ENCODE assay signal across 9 cellular contexts in the genomic region with DNA sequence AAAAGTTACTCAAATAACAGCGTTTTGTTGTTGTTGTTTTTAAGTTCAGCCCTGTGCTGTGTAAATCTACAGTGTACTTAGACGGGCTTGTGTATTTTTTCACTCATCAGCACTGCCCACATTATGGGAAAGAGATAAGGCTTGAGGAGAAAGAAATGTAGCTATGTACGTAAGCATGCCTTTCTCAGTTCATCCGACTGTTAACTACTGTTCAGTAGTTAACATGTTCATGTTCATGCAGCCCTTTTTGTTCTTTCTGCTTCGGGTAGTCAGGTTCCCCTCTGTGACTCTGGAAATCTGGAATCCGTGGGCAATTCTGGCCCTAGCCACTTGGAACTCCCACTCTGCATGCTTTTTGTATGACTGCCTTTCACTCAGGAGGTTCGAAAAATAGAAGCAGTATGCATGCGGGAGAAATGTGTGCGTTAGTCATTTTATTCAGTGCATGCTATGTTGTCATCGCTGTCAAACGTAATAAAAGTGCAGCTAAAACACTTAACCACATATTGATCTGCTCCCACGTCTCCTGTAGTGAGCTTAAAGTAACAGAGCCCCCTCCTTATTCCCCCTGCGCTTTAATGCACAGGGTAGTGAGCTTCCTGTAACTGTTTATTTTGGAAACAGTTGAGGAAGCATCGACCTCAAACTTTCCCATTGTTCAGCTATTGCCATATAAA.
DNase-seq lines count a peak whose midpoint lies in the region; ATAC-seq, FAIRE-seq and TF ChIP-seq lines count a peak whose summit lies in the region.
"Had no signal": no experiment of that assay in that cellular context is flagged by ENCODE, and none has a peak within 500 bp of the region (broad histone marks: within the 10 kb centered on the region; RNA-seq: fewer than 3 reads in every experiment).

No MANE protein-coding gene starts in this region.

- no peak overlapping the region for H3K4me3 Mint-ChIP-seq in astrocyte (ENCODE audit: unreplicated experiment)

- no peaks in the 10 kb centered on the region for H3K36me3 ChIP-seq in astrocyte (ENCODE audit: insufficient read depth, low read length)

- H2AFZ ChIP-seq in astrocyte (ENCODE audit: low read depth, low read length) = peak overlapping the region; percentile 55

- peak overlapping the region; percentile 80 for H3K4me2 ChIP-seq in astrocyte (ENCODE audit: low read length)

- H3K4me1 ChIP-seq in astrocyte (ENCODE audit: insufficient read depth, low read length) (peaks cover 19% of the 10 kb centered on the region), right cardiac atrium (ENCODE audit: control insufficient read depth, insufficient read depth, low read length) (no peaks in the 10 kb centered on the region)

- H4K20me1 ChIP-seq in astrocyte (ENCODE audit: insufficient read depth, low read length) = no peaks in the 10 kb centered on the region

- H3K36me3 Mint-ChIP-seq in astrocyte (ENCODE audit: low read depth, unreplicated experiment) = no peaks in the 10 kb centered on the region

- whole genome bisulfite sequencing in right cardiac atrium = 11% methylated on average over 14 of the region's 14 CpGs

- peak; percentile 55 to 70 for ATAC-seq in right cardiac atrium
- ATAC-seq: activated CD4-positive, CD25-positive, alpha-beta regulatory T cell treated with anti-CD3 and anti-CD28 coated beads, Interleukin-2, amount 50 U/mL, for 24 hours had no signal

- no peaks in the 10 kb centered on the region for H3K9me3 Mint-ChIP-seq in astrocyte (ENCODE audit: unreplicated experiment)

- no peaks in the 10 kb centered on the region for H3K79me2 ChIP-seq in astrocyte (ENCODE audit: insufficient read depth, low read length)

- peak overlapping the region; percentile 31 for H3K4me3 ChIP-seq in astrocyte (ENCODE audit: insufficient read depth, low read depth, low read length)
- peak overlapping the region; percentile 23 for H3K4me3 ChIP-seq in right cardiac atrium (ENCODE audit: low read length)

- intact Hi-C loops in right cardiac atrium (cut with DNase I) = loop anchor here in 1 of 4 donors (10.0 kb wide), 1 partner anchor 277 kb away; no protein-coding TSS in a partner anchor

- H3K27me3 Mint-ChIP-seq in astrocyte (ENCODE audit: low read depth, unreplicated experiment) = peaks cover 10% of the 10 kb centered on the region

- H3K27ac ChIP-seq in astrocyte (ENCODE audit: low read depth, low read length) (peak overlapping the region; percentile 87), right cardiac atrium (ENCODE audit: low read length) (peak overlapping the region; percentile 20)

- peaks cover 16% of the 10 kb centered on the region for H3K4me1 Mint-ChIP-seq in astrocyte (ENCODE audit: low read depth, unreplicated experiment)

- peak; percentile 14 for TF ChIP-seq CTCF in astrocyte (IDR thresholded peaks at IDR 0.05; ENCODE audit: insufficient read depth, low read depth, low read length)

- H3K27me3 ChIP-seq in astrocyte (ENCODE audit: insufficient read depth, low read length) = peaks cover 3% of the 10 kb centered on the region
- no peaks in the 10 kb centered on the region for H3K27me3 ChIP-seq in right cardiac atrium (ENCODE audit: control insufficient read depth, insufficient read depth)

- DNase-seq in HCEC 1CT (peak; percentile 91), astrocyte (ENCODE audit: low read depth) (peak; percentile 97), right cardiac atrium (no peak), smooth muscle cell of the brain vasculature (ENCODE audit: low read depth, low spot score) (peak; percentile 85), T-helper 1 cell (no peak), cerebellum (ENCODE audit: low spot score) (no peak), D341Med (ENCODE audit: low spot score) (no peak)
- DNase-seq in effector CD4-positive, alpha-beta T cell = no peak

- peak overlapping the region; percentile 89 for H3K27ac Mint-ChIP-seq in astrocyte (ENCODE audit: unreplicated experiment)

- peak overlapping the region; percentile 77 for H3K9ac ChIP-seq in astrocyte (ENCODE audit: low read length)

- no peaks in the 10 kb centered on the region for H3K9me3 ChIP-seq in astrocyte (ENCODE audit: insufficient read depth, low read depth, low read length)
- no peaks in the 10 kb centered on the region for H3K9me3 ChIP-seq in right cardiac atrium (ENCODE audit: control insufficient read depth, low read length)

- peak; percentile 64 for FAIRE-seq in astrocyte (lab: Jason Lieb, UNC)

Comparison
In these comparisons a context has a peak if more than half of its experiments do, and no peak if none do; other contexts are left out.
1. DNase-seq: peak in HCEC 1CT (single experiment), astrocyte (single experiment) and smooth muscle cell of the brain vasculature (single experiment); none in right cardiac atrium (0 of 3), T-helper 1 cell (0 of 5), cerebellum (single experiment), D341Med (single experiment) and effector CD4-positive, alpha-beta T cell (single experiment).